7 cellular contexts compared by ENCODE assay signal in genomic region chr1:1069711-1070676, GRCh38. TPM values are rescaled to one million over a fixed set of nuclear protein-coding genes. Genes with fewer than 3 reads are reported as not detected.
DNase-seq lines count a peak whose midpoint lies in the region; TF ChIP-seq lines count a peak whose summit lies in the region.

No MANE protein-coding gene starts in this region.

- H3K4me3 Mint-ChIP-seq in IgD-negative memory B cell = peak overlapping the region; percentile 61 to 90 (median 77)
- H3K4me3 Mint-ChIP-seq in activated T-helper 1 cell treated with anti-CD3 and anti-CD28 coated beads, Interleukin-12 subunit alpha, Interleukin-12 subunit beta, Interleukin-2, Interleukin-4 antibody, amounts not matched to agents 30 ng/mL and 10 ng/mL and 1 ng/mL, durations not matched to agents 14 hours and 24 hours and 36 hours = no peak overlapping the region

- no peaks in the 10 kb centered on the region for H3K4me1 ChIP-seq in rectal smooth muscle tissue (ENCODE audit: control insufficient read depth, insufficient read depth, low read length)

- H3K27ac Mint-ChIP-seq in IgD-negative memory B cell = peak overlapping the region in 2 of 3 donors; percentile 92 to 99
- H3K27ac Mint-ChIP-seq in activated T-helper 1 cell treated with anti-CD3 and anti-CD28 coated beads, Interleukin-12 subunit alpha, Interleukin-12 subunit beta, Interleukin-2, Interleukin-4 antibody, amounts not matched to agents 30 ng/mL and 10 ng/mL and 1 ng/mL, durations not matched to agents 14 hours and 24 hours and 36 hours = no peak overlapping the region

- H3K4me3 ChIP-seq in rectal smooth muscle tissue (ENCODE audit: low read length) = peak overlapping the region; percentile 70

- H3K36me3 Mint-ChIP-seq in IgD-negative memory B cell = no peaks in the 10 kb centered on the region
- H3K36me3 Mint-ChIP-seq in activated T-helper 1 cell treated with anti-CD3 and anti-CD28 coated beads, Interleukin-12 subunit alpha, Interleukin-12 subunit beta, Interleukin-2, Interleukin-4 antibody, amounts not matched to agents 30 ng/mL and 10 ng/mL and 1 ng/mL, durations not matched to agents 14 hours and 24 hours and 36 hours (ENCODE audit: low read depth) = no peaks in the 10 kb centered on the region

- intact Hi-C loops in activated T-helper 1 cell treated with anti-CD3 and anti-CD28 coated beads, Interleukin-12 subunit alpha, Interleukin-12 subunit beta, Interleukin-2, Interleukin-4 antibody, amounts not matched to agents 30 ng/mL and 10 ng/mL and 1 ng/mL, durations not matched to agents 14 hours and 24 hours and 36 hours (cut with micrococcal nuclease) = loop anchor here (2.0 kb wide), 1 partner anchor 29 kb away; no protein-coding TSS in a partner anchor

- H3K27ac ChIP-seq in epithelial cell of prostate (peak overlapping the region; percentile 80), rectal smooth muscle tissue (ENCODE audit: low read depth, low read length) (no peak overlapping the region)

- DNase-seq in GM13977 (ENCODE audit: low spot score) = peak; percentile 74
- no peak for DNase-seq in epithelial cell of prostate (ENCODE audit: low read depth, low spot score)
- DNase-seq in anterior cingulate cortex (lab: John Stamatoyannopoulos, UW) = no peak
- DNase-seq in activated T-helper 1 cell treated with anti-CD3 and anti-CD28 coated beads, Interleukin-12 subunit alpha, Interleukin-12 subunit beta, Interleukin-2, Interleukin-4 antibody, amounts not matched to agents 30 ng/mL and 10 ng/mL and 1 ng/mL, durations not matched to agents 14 hours and 24 hours and 36 hours (ENCODE audit: low spot score) = no peak
- no peak for DNase-seq in NCI-H1436 treated with DMSO at 0.1 percent for 48 hours (lab: John Stamatoyannopoulos, UW)

- H3K4me1 Mint-ChIP-seq in IgD-negative memory B cell = peaks cover 7 to 12% (median 10%) of the 10 kb centered on the region in 3 donors
- peaks cover 7% of the 10 kb centered on the region for H3K4me1 Mint-ChIP-seq in activated T-helper 1 cell treated with anti-CD3 and anti-CD28 coated beads, Interleukin-12 subunit alpha, Interleukin-12 subunit beta, Interleukin-2, Interleukin-4 antibody, amounts not matched to agents 30 ng/mL and 10 ng/mL and 1 ng/mL, durations not matched to agents 14 hours and 24 hours and 36 hours (ENCODE audit: low read depth)

- in situ Hi-C loops in GM13977 (cut with MboI; ENCODE audit: low pct_unique_long_range_greater_than_20kb, low sequenced_read_pairs, unreplicated experiment) = no loop called here

- peaks cover 5% of the 10 kb centered on the region for H3K27me3 Mint-ChIP-seq in IgD-negative memory B cell
- peaks cover 3% of the 10 kb centered on the region for H3K27me3 Mint-ChIP-seq in activated T-helper 1 cell treated with anti-CD3 and anti-CD28 coated beads, Interleukin-12 subunit alpha, Interleukin-12 subunit beta, Interleukin-2, Interleukin-4 antibody, amounts not matched to agents 30 ng/mL and 10 ng/mL and 1 ng/mL, durations not matched to agents 14 hours and 24 hours and 36 hours (ENCODE audit: insufficient read depth)

- no peaks in the 10 kb centered on the region for H3K36me3 ChIP-seq in rectal smooth muscle tissue (ENCODE audit: control insufficient read depth, insufficient read depth, low read length)

- no peaks in the 10 kb centered on the region for H3K9me3 Mint-ChIP-seq in IgD-negative memory B cell
- H3K9me3 Mint-ChIP-seq in activated T-helper 1 cell treated with anti-CD3 and anti-CD28 coated beads, Interleukin-12 subunit alpha, Interleukin-12 subunit beta, Interleukin-2, Interleukin-4 antibody, amounts not matched to agents 30 ng/mL and 10 ng/mL and 1 ng/mL, durations not matched to agents 14 hours and 24 hours and 36 hours = no peaks in the 10 kb centered on the region

- no peak overlapping the region for H3K9ac ChIP-seq in rectal smooth muscle tissue (ENCODE audit: low read length)

- peaks cover 12% of the 10 kb centered on the region for H3K27me3 ChIP-seq in rectal smooth muscle tissue (ENCODE audit: control insufficient read depth, insufficient read depth, low read length)

- TF ChIP-seq CTCF in GM13977 (IDR thresholded peaks at IDR 0.05; ENCODE audit: extremely low read depth, insufficient read depth, missing control alignments) = no peak

RNA-seq across cellular contexts. Expression of gene RNF223, which starts 4.1 kb away (rescaled TPM):
- polyA plus RNA-seq in IgD-negative memory B cell = not detected
- total RNA-seq in activated T-helper 1 cell treated with anti-CD3 and anti-CD28 coated beads, Interleukin-12 subunit alpha, Interleukin-12 subunit beta, Interleukin-2, Interleukin-4 antibody, amounts not matched to agents 30 ng/mL and 10 ng/mL and 1 ng/mL, durations not matched to agents 14 hours and 24 hours and 36 hours = 0.10 TPM in 1 of 2 replicates, not detected in the other

RNA-seq across cellular contexts. Expression of gene C1orf159, which starts 45.9 kb away (rescaled TPM):
- 7.9 TPM for polyA plus RNA-seq in IgD-negative memory B cell
- 30.0 and 30.3 TPM in 2 replicates for total RNA-seq in activated T-helper 1 cell treated with anti-CD3 and anti-CD28 coated beads, Interleukin-12 subunit alpha, Interleukin-12 subunit beta, Interleukin-2, Interleukin-4 antibody, amounts not matched to agents 30 ng/mL and 10 ng/mL and 1 ng/mL, durations not matched to agents 14 hours and 24 hours and 36 hours

RNA-seq across cellular contexts. Expression of gene AGRN, which starts 50.1 kb away (rescaled TPM):
- polyA plus RNA-seq in IgD-negative memory B cell = 0.05 TPM
- total RNA-seq in activated T-helper 1 cell treated with anti-CD3 and anti-CD28 coated beads, Interleukin-12 subunit alpha, Interleukin-12 subunit beta, Interleukin-2, Interleukin-4 antibody, amounts not matched to agents 30 ng/mL and 10 ng/mL and 1 ng/mL, durations not matched to agents 14 hours and 24 hours and 36 hours = 25.8 and 30.3 TPM in 2 replicates

RNA-seq across cellular contexts. Expression of gene ISG15, which starts 56.7 kb away (rescaled TPM):
- 191 TPM for polyA plus RNA-seq in IgD-negative memory B cell
- 52.9 and 53.7 TPM in 2 replicates for total RNA-seq in activated T-helper 1 cell treated with anti-CD3 and anti-CD28 coated beads, Interleukin-12 subunit alpha, Interleukin-12 subunit beta, Interleukin-2, Interleukin-4 antibody, amounts not matched to agents 30 ng/mL and 10 ng/mL and 1 ng/mL, durations not matched to agents 14 hours and 24 hours and 36 hours
